Comparison of ENCODE assay signal across 10 cellular contexts in the genomic region with DNA sequence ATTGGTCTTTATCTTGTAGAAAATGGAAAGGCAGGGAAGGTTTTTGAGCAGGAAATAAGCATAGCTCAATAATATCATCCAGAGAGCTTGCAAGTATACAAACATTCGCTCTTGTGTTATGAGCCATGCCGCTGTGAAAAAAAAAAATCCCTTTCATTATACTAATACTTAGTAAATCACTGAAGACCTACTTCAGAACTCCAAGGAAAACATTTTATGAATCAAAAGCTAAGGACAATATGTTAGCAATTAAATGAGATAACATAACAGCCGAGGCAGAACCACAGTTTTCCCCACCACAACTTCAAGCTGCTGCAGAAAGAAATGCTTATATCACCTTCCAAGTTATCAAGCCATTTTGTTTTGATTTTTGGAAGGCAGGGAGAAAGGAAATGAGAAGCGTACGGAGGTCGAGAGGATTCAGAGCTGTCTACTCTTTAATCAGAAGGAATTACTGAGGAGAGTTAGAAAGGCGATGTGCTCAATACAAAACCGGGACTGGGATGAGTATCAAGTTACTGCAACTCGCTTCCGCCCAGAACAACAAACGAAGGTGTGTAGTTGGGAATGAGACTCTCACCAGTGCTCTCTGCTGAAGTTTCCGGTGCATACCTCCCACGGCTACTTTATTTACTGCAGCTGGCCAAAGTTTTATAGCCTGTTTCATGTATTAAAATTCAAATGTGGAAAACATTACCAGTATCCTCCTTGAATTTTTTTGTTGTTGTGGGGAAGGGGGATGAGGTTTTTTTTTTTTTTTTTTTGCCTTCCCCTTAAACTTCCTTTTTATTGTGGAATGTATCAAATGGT.
DNase-seq lines count a peak whose midpoint lies in the region; ATAC-seq and TF ChIP-seq lines count a peak whose summit lies in the region.
"Had no signal": no experiment of that assay in that cellular context is flagged by ENCODE, and none has a peak within 500 bp of the region (broad histone marks: within the 10 kb centered on the region; RNA-seq: fewer than 3 reads in every experiment).

No MANE protein-coding gene starts in this region.

- no peak for ATAC-seq in GM18505 (IDR thresholded peaks at IDR 0.05; ENCODE audit: unreplicated experiment)
- ATAC-seq in SK-N-SH treated with all-trans-retinoic acid at 6 μM for 48 hours, result peak; percentile 70
- no peak for ATAC-seq in GM21381 (IDR thresholded peaks at IDR 0.05; ENCODE audit: unreplicated experiment)

- intact Hi-C loops in left ventricle myocardium inferior (cut with micrococcal nuclease), result no loop called here

- peak overlapping the region; percentile 31 for H3K4me3 ChIP-seq in left ventricle myocardium inferior

- TF ChIP-seq CTCF in left ventricle myocardium inferior (IDR thresholded peaks at IDR 0.05; ENCODE audit: borderline replicate concordance), result no peak

- peaks cover 41% of the 10 kb centered on the region for H3K36me3 ChIP-seq in left ventricle myocardium inferior

- TF ChIP-seq POLR2A in GM18505 (IDR thresholded peaks at IDR 0.05; ENCODE audit: borderline replicate concordance, extremely low read depth, insufficient read depth, insufficient read length), result peak; percentile 25

- H3K27ac ChIP-seq in left ventricle myocardium inferior (replicated peaks), result peak overlapping the region; percentile 77
- H3K27ac ChIP-seq in substantia nigra (ENCODE audit: low read depth, low read length, poor library complexity, severe bottlenecking), result no peak overlapping the region

- DNase-seq in left ventricle myocardium inferior (no peak), smooth muscle cell of the brain vasculature (ENCODE audit: low read depth, low spot score) (peak; percentile 26), substantia nigra (lab: John Stamatoyannopoulos, UW) (no peak), NCI-H1694 treated with DMSO at 0.1 percent for 48 hours (lab: John Stamatoyannopoulos, UW) (no peak), NCI-H146 treated with DMSO at 0.1 percent for 48 hours (lab: John Stamatoyannopoulos, UW; ENCODE audit: unreplicated experiment) (no peak)
- DNase-seq: activated T-cell treated with anti-CD3 and anti-CD28 coated beads, Interleukin-2, amount 50 U/mL, for 24 hours; foreskin melanocyte had no signal

- H3K4me1 ChIP-seq in left ventricle myocardium inferior, result peaks cover 70% of the 10 kb centered on the region

- no peaks in the 10 kb centered on the region for H3K9me3 ChIP-seq in left ventricle myocardium inferior (replicated peaks)

- H3K27me3 ChIP-seq in left ventricle myocardium inferior (ENCODE audit: low read depth), result no peaks in the 10 kb centered on the region

TF ChIP-seq in SK-N-SH treated with all-trans-retinoic acid at 6 μM for 48 hours, 23 proteins besides CTCF, POLR2A, EP300 and RAD21:
- TF ChIP-seq ISL1 (CRISPR knock-in tag; IDR thresholded peaks at IDR 0.05) (no peak), ZNF565 (CRISPR knock-in tag; conservative IDR thresholded peaks at IDR 0.05; ENCODE audit: low read depth) (no peak), ZC3H10 (CRISPR knock-in tag; IDR thresholded peaks at IDR 0.05) (no peak), RARB (CRISPR knock-in tag; IDR thresholded peaks at IDR 0.05) (no peak), ZNF70 (CRISPR knock-in tag; IDR thresholded peaks at IDR 0.05) (no peak), ESRRG (CRISPR knock-in tag; IDR thresholded peaks at IDR 0.05) (no peak)
- TF ChIP-seq, protein P1, sequence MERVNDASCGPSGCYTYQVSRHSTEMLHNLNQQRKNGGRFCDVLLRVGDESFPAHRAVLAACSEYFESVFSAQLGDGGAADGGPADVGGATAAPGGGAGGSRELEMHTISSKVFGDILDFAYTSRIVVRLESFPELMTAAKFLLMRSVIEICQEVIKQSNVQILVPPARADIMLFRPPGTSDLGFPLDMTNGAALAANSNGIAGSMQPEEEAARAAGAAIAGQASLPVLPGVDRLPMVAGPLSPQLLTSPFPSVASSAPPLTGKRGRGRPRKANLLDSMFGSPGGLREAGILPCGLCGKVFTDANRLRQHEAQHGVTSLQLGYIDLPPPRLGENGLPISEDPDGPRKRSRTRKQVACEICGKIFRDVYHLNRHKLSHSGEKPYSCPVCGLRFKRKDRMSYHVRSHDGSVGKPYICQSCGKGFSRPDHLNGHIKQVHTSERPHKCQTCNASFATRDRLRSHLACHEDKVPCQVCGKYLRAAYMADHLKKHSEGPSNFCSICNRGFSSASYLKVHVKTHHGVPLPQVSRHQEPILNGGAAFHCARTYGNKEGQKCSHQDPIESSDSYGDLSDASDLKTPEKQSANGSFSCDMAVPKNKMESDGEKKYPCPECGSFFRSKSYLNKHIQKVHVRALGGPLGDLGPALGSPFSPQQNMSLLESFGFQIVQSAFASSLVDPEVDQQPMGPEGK (CRISPR knock-in tag; IDR thresholded peaks at IDR 0.05; ENCODE audit: borderline replicate concordance), result no peak
- TF ChIP-seq, protein P2, sequence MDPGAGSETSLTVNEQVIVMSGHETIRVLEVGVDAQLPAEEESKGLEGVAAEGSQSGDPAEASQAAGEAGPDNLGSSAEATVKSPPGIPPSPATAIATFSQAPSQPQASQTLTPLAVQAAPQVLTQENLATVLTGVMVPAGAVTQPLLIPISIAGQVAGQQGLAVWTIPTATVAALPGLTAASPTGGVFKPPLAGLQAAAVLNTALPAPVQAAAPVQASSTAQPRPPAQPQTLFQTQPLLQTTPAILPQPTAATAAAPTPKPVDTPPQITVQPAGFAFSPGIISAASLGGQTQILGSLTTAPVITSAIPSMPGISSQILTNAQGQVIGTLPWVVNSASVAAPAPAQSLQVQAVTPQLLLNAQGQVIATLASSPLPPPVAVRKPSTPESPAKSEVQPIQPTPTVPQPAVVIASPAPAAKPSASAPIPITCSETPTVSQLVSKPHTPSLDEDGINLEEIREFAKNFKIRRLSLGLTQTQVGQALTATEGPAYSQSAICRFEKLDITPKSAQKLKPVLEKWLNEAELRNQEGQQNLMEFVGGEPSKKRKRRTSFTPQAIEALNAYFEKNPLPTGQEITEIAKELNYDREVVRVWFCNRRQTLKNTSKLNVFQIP (CRISPR knock-in tag; IDR thresholded peaks at IDR 0.05; ENCODE audit: borderline replicate concordance, low read depth), result no peak
- TF ChIP-seq, protein P3, sequence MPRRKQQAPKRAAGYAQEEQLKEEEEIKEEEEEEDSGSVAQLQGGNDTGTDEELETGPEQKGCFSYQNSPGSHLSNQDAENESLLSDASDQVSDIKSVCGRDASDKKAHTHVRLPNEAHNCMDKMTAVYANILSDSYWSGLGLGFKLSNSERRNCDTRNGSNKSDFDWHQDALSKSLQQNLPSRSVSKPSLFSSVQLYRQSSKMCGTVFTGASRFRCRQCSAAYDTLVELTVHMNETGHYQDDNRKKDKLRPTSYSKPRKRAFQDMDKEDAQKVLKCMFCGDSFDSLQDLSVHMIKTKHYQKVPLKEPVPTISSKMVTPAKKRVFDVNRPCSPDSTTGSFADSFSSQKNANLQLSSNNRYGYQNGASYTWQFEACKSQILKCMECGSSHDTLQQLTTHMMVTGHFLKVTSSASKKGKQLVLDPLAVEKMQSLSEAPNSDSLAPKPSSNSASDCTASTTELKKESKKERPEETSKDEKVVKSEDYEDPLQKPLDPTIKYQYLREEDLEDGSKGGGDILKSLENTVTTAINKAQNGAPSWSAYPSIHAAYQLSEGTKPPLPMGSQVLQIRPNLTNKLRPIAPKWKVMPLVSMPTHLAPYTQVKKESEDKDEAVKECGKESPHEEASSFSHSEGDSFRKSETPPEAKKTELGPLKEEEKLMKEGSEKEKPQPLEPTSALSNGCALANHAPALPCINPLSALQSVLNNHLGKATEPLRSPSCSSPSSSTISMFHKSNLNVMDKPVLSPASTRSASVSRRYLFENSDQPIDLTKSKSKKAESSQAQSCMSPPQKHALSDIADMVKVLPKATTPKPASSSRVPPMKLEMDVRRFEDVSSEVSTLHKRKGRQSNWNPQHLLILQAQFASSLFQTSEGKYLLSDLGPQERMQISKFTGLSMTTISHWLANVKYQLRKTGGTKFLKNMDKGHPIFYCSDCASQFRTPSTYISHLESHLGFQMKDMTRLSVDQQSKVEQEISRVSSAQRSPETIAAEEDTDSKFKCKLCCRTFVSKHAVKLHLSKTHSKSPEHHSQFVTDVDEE (CRISPR knock-in tag; IDR thresholded peaks at IDR 0.05), result no peak
- TF ChIP-seq, protein P4, sequence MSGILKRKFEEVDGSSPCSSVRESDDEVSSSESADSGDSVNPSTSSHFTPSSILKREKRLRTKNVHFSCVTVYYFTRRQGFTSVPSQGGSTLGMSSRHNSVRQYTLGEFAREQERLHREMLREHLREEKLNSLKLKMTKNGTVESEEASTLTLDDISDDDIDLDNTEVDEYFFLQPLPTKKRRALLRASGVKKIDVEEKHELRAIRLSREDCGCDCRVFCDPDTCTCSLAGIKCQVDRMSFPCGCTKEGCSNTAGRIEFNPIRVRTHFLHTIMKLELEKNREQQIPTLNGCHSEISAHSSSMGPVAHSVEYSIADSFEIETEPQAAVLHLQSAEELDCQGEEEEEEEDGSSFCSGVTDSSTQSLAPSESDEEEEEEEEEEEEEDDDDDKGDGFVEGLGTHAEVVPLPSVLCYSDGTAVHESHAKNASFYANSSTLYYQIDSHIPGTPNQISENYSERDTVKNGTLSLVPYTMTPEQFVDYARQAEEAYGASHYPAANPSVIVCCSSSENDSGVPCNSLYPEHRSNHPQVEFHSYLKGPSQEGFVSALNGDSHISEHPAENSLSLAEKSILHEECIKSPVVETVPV (CRISPR knock-in tag; IDR thresholded peaks at IDR 0.05), result no peak
